Comparison of ENCODE assay signal across 14 cellular contexts in the genomic region with DNA sequence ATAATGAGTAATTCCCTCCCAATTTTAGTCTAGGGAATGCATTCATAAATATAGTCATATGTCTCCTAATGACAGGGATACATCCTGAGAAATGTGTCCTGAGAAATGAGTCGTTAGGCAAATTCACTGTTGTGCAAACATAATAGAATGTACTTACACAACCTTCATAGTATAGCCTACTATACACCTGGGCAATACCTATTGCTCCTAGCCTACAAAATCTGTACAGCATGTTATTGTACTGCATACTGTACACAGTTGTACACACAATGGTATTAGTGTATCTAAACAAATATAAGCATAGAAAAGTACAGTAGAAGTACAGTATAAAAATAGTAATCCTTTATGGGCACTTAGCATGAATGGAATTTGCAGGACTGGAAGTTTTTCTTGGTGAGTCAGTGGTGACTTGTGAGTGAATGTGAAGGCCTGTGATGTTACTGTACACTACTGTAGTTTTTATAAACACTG. TPM values are rescaled to one million over a fixed set of nuclear protein-coding genes. Genes with fewer than 3 reads are reported as not detected.
DNase-seq lines count a peak whose midpoint lies in the region; ATAC-seq and TF ChIP-seq lines count a peak whose summit lies in the region.
"Had no signal": no experiment of that assay in that cellular context is flagged by ENCODE, and none has a peak within 500 bp of the region (broad histone marks: within the 10 kb centered on the region; RNA-seq: fewer than 3 reads in every experiment).

No MANE protein-coding gene starts in this region.

- H3K4me3 ChIP-seq in cardiac fibroblast (replicated peaks in 1 of 2; ENCODE audit: low read depth in 2 of 2, low read length in 2 of 2) (no peak overlapping the region), mucosa of descending colon (no peak overlapping the region), testis (no peak overlapping the region)
- H3K4me3 ChIP-seq: K562, thyroid gland had no signal

- peak; percentile 95 for DNase-seq in EH (ENCODE audit: low read depth)
- peak; percentile 24 for DNase-seq in NCI-H69 (lab: John Stamatoyannopoulos, UW)
- peak; percentile 62 to 91 for DNase-seq in cardiac fibroblast (ENCODE audit: low read depth in 2 of 2)
- DNase-seq in mucosa of descending colon: no peak
- no peak for DNase-seq in testis
- DNase-seq in stimulated activated naive CD8-positive, alpha-beta T cell treated with anti-CD3 and anti-CD28 coated beads, Interleukin-15, Interleukin-2, amounts not matched to agents 100 U/mL and 50 U/mL, for 24 hours: no peak
- no peak for DNase-seq in GDM1 (lab: John Stamatoyannopoulos, UW)
- DNase-seq in nucleus accumbens (lab: John Stamatoyannopoulos, UW): no peak
- DNase-seq: activated effector memory CD4-positive, alpha-beta T cell treated with Interleukin-2 at 50 U/mL for 16 hours; SHP77; thyroid gland had no signal

- no peaks in the 10 kb centered on the region for H3K4me1 ChIP-seq in mucosa of descending colon (ENCODE audit: low read depth)
- no peaks in the 10 kb centered on the region for H3K4me1 ChIP-seq in testis

- no peaks in the 10 kb centered on the region for H3K36me3 ChIP-seq in mucosa of descending colon (ENCODE audit: low read depth)
- no peaks in the 10 kb centered on the region for H3K36me3 ChIP-seq in testis (ENCODE audit: low read depth, missing control alignments)

- no peak for TF ChIP-seq CTCF in cardiac fibroblast (IDR thresholded peaks at IDR 0.05; ENCODE audit: low read depth, low read length)
- no peak for TF ChIP-seq CTCF in mucosa of descending colon (IDR thresholded peaks at IDR 0.05)
- no peak for TF ChIP-seq CTCF in testis (IDR thresholded peaks at IDR 0.05)

- peaks cover 14% of the 10 kb centered on the region for H3K9me3 ChIP-seq in mucosa of descending colon
- no peaks in the 10 kb centered on the region for H3K9me3 ChIP-seq in testis
- H3K9me3 ChIP-seq: thyroid gland had no signal

- no peaks in the 10 kb centered on the region for H3K27me3 ChIP-seq in testis
- H3K27me3 ChIP-seq: thyroid gland had no signal

- 80 to 94% methylated on average over 1 of the region's 1 CpG for WGBS in testis, 2 donors

- no peak for TF ChIP-seq POLR2A in testis (IDR thresholded peaks at IDR 0.05)

- ATAC-seq in mucosa of descending colon: peak; percentile 15
- no peak for ATAC-seq in stimulated activated naive CD8-positive, alpha-beta T cell treated with anti-CD3 and anti-CD28 coated beads, Interleukin-15, Interleukin-2, amounts not matched to agents 100 U/mL and 50 U/mL, for 24 hours
- ATAC-seq: activated CD4-positive, CD25-positive, alpha-beta regulatory T cell treated with anti-CD3 and anti-CD28 coated beads, Interleukin-2, amount 50 U/mL, for 24 hours; K562; left lobe of liver had no signal

- H3K27ac ChIP-seq in testis: no peak overlapping the region
- H3K27ac ChIP-seq: thyroid gland had no signal

- intact Hi-C loops in mucosa of descending colon (cut with DNase I, micrococcal nuclease): no loop called here
- intact Hi-C loops in testis (cut with DNase I; ENCODE audit: low total_unique reads): loop anchor here (10.0 kb wide), 1 partner anchor 247 kb away; no protein-coding TSS in a partner anchor

RNA-seq across cellular contexts. Expression of a gene that starts 6.6 kb away (rescaled TPM):
- 10 to 100 TPM; 19.4 to 39.2 (median 22.7) TPM for total RNA-seq in mucosa of descending colon
- total RNA-seq in testis: 10 to 100 TPM; 14.3 to 17.2 TPM
- 15.3 TPM for polyA plus RNA-seq in testis (ENCODE audit: insufficient read depth, low read depth, low replicate concordance)

RNA-seq across cellular contexts. Expression of a gene that starts 6.8 kb away (rescaled TPM):
- total RNA-seq in mucosa of descending colon (1 to 10 TPM; 2.2 to 7.6 (median 3.6) TPM), testis (10 to 100 TPM; 19.0 to 36.4 TPM)
- polyA plus RNA-seq in testis (ENCODE audit: insufficient read depth, low read depth, low replicate concordance): 28.3 TPM

Comparison
In these comparisons a context has a peak if more than half of its experiments do, and no peak if none do; other contexts are left out.
1. DNase-seq: peak in EH (single experiment), NCI-H69 (single experiment) and cardiac fibroblast (2 of 2); none in mucosa of descending colon (0 of 3), testis (single experiment), stimulated activated naive CD8-positive, alpha-beta T cell treated with anti-CD3 and anti-CD28 coated beads, Interleukin-15, Interleukin-2, amounts not matched to agents 100 U/mL and 50 U/mL, for 24 hours (single experiment), GDM1 (single experiment) and nucleus accumbens (0 of 56).